9 cellular contexts compared by ENCODE assay signal in the genomic region with DNA sequence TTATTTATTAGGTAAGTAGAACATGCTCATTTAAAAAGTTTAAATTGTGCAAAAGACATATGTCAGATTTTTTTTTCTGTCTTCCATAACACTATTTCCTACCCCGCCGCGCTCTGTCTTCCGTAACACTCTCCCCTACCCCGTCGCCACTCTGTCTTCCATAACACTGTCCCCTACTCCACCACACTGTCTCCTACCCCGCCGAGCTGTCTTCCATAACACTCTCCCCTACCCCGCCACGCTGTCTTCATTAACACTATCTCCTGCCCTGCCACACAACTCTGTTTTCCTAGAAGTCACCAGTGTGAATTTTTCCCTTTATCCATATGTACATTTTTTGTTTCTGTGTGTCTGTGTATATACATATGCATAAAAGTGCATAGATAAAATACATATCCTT. TPM values are rescaled to one million over a fixed set of nuclear protein-coding genes. Genes with fewer than 3 reads are reported as not detected.
DNase-seq lines count a peak whose midpoint lies in the region; ATAC-seq lines count a peak whose summit lies in the region.
"Had no signal": no experiment of that assay in that cellular context is flagged by ENCODE, and none has a peak within 500 bp of the region (broad histone marks: within the 10 kb centered on the region; RNA-seq: fewer than 3 reads in every experiment).

No MANE protein-coding gene starts in this region.

- DNase-seq in activated naive CD4-positive, alpha-beta T cell treated with anti-CD3 and anti-CD28 coated beads, Interleukin-2, amount 10 ng/mL, durations not matched to agents 7 days and 5 days: no peak
- DNase-seq in activated naive CD4-positive, alpha-beta T cell treated with anti-CD3 and anti-CD28 coated beads, Interleukin-2, amount 50 U/mL, for 16 hours: no peak
- DNase-seq in globus pallidus (ENCODE audit: low spot score): no peak
- DNase-seq: activated CD4-positive, alpha-beta T cell treated with anti-CD3 and anti-CD28 coated beads, Interleukin-2, amount 50 U/mL, for 1 hour had no signal

- H3K27me3 ChIP-seq in iPS-15b (ENCODE audit: control insufficient read depth, insufficient read depth, low read length): no peaks in the 10 kb centered on the region

- peak overlapping the region; percentile 8 for H3K4me3 Mint-ChIP-seq in activated naive CD4-positive, alpha-beta T cell treated with anti-CD3 and anti-CD28 coated beads, Interleukin-2, amount 10 ng/mL, durations not matched to agents 7 days and 5 days
- no peak overlapping the region for H3K4me3 Mint-ChIP-seq in activated T-helper 17 cell treated with anti-CD3 and anti-CD28 coated beads, Interleukin-2, amount 50 U/mL, for 72 hours
- H3K4me3 Mint-ChIP-seq in stimulated activated memory B cell treated with anti-CD40 and anti-IgM and Interleukin-4, amounts not matched to agents 10 μg/mL and 1 μg/mL and 100 μg/mL, for 72 hours: peak overlapping the region; percentile 51

- peak overlapping the region; percentile 20 for H3K27ac Mint-ChIP-seq in activated naive CD4-positive, alpha-beta T cell treated with anti-CD3 and anti-CD28 coated beads, Interleukin-2, amount 10 ng/mL, durations not matched to agents 7 days and 5 days
- peak overlapping the region; percentile 95 for H3K27ac Mint-ChIP-seq in activated T-helper 17 cell treated with anti-CD3 and anti-CD28 coated beads, Interleukin-2, amount 50 U/mL, for 72 hours
- peak overlapping the region; percentile 4 for H3K27ac Mint-ChIP-seq in stimulated activated memory B cell treated with anti-CD40 and anti-IgM and Interleukin-4, amounts not matched to agents 10 μg/mL and 1 μg/mL and 100 μg/mL, for 72 hours

- no peaks in the 10 kb centered on the region for H3K9me3 Mint-ChIP-seq in activated naive CD4-positive, alpha-beta T cell treated with anti-CD3 and anti-CD28 coated beads, Interleukin-2, amount 10 ng/mL, durations not matched to agents 7 days and 5 days
- no peaks in the 10 kb centered on the region for H3K9me3 Mint-ChIP-seq in activated T-helper 17 cell treated with anti-CD3 and anti-CD28 coated beads, Interleukin-2, amount 50 U/mL, for 72 hours
- H3K9me3 Mint-ChIP-seq in stimulated activated memory B cell treated with anti-CD40 and anti-IgM and Interleukin-4, amounts not matched to agents 10 μg/mL and 1 μg/mL and 100 μg/mL, for 72 hours: no peaks in the 10 kb centered on the region

- H3K4me1 ChIP-seq in iPS-15b (ENCODE audit: control insufficient read depth, insufficient read depth, low read length): peaks cover 10% of the 10 kb centered on the region

- ATAC-seq in activated T-helper 17 cell treated with anti-CD3 and anti-CD28 coated beads, Interleukin-2, amount 50 U/mL, for 72 hours (replicated peaks): no peak
- ATAC-seq in stimulated activated memory B cell treated with anti-CD40 and anti-IgM and Interleukin-4, amounts not matched to agents 10 μg/mL and 1 μg/mL and 100 μg/mL, for 72 hours: no peak
- no peak for ATAC-seq in GM19455 (IDR thresholded peaks at IDR 0.05; ENCODE audit: unreplicated experiment)
- no peak for ATAC-seq in HG03469 (IDR thresholded peaks at IDR 0.05; ENCODE audit: unreplicated experiment)

- peak overlapping the region; percentile 40 for H3K4me3 ChIP-seq in iPS-15b (ENCODE audit: low read depth, low read length)

- no peaks in the 10 kb centered on the region for H3K27me3 Mint-ChIP-seq in activated naive CD4-positive, alpha-beta T cell treated with anti-CD3 and anti-CD28 coated beads, Interleukin-2, amount 10 ng/mL, durations not matched to agents 7 days and 5 days
- no peaks in the 10 kb centered on the region for H3K27me3 Mint-ChIP-seq in activated T-helper 17 cell treated with anti-CD3 and anti-CD28 coated beads, Interleukin-2, amount 50 U/mL, for 72 hours
- H3K27me3 Mint-ChIP-seq in stimulated activated memory B cell treated with anti-CD40 and anti-IgM and Interleukin-4, amounts not matched to agents 10 μg/mL and 1 μg/mL and 100 μg/mL, for 72 hours: no peaks in the 10 kb centered on the region

- peaks cover 1% of the 10 kb centered on the region for H3K36me3 ChIP-seq in iPS-15b (ENCODE audit: control insufficient read depth, insufficient read depth, low read length)

- CTCF ChIA-PET in activated naive CD4-positive, alpha-beta T cell treated with anti-CD3 and anti-CD28 coated beads, Interleukin-2, amount 10 ng/mL, durations not matched to agents 7 days and 5 days (lab: Charles Lee): interaction anchor here (1.1 to 3.2 kb wide), 4 partner anchors 11 to 201 kb away, joined by 3 to 14 read pairs (median 5); no protein-coding TSS in a partner anchor

- no peak overlapping the region for H3K9ac ChIP-seq in iPS-15b (ENCODE audit: low read depth, low read length)

- peaks cover 44% of the 10 kb centered on the region for H3K36me3 Mint-ChIP-seq in activated naive CD4-positive, alpha-beta T cell treated with anti-CD3 and anti-CD28 coated beads, Interleukin-2, amount 10 ng/mL, durations not matched to agents 7 days and 5 days
- peaks cover 7% of the 10 kb centered on the region for H3K36me3 Mint-ChIP-seq in activated T-helper 17 cell treated with anti-CD3 and anti-CD28 coated beads, Interleukin-2, amount 50 U/mL, for 72 hours (ENCODE audit: low read depth)
- peaks cover 37% of the 10 kb centered on the region for H3K36me3 Mint-ChIP-seq in stimulated activated memory B cell treated with anti-CD40 and anti-IgM and Interleukin-4, amounts not matched to agents 10 μg/mL and 1 μg/mL and 100 μg/mL, for 72 hours

- peaks cover 49% of the 10 kb centered on the region for H3K4me1 Mint-ChIP-seq in activated naive CD4-positive, alpha-beta T cell treated with anti-CD3 and anti-CD28 coated beads, Interleukin-2, amount 10 ng/mL, durations not matched to agents 7 days and 5 days
- H3K4me1 Mint-ChIP-seq in activated T-helper 17 cell treated with anti-CD3 and anti-CD28 coated beads, Interleukin-2, amount 50 U/mL, for 72 hours: peaks cover 36% of the 10 kb centered on the region
- H3K4me1 Mint-ChIP-seq in stimulated activated memory B cell treated with anti-CD40 and anti-IgM and Interleukin-4, amounts not matched to agents 10 μg/mL and 1 μg/mL and 100 μg/mL, for 72 hours: peaks cover 36% of the 10 kb centered on the region

- no peaks in the 10 kb centered on the region for H3K9me3 ChIP-seq in iPS-15b (ENCODE audit: control insufficient read depth, insufficient read depth, low read length)

RNA-seq across cellular contexts. Expression of a gene that starts 4.4 kb away (rescaled TPM):
- total RNA-seq in activated T-helper 17 cell treated with anti-CD3 and anti-CD28 coated beads, Interleukin-2, amount 50 U/mL, for 72 hours: 10 to 100 TPM; 57.9 to 71.4 TPM

RNA-seq across cellular contexts. Expression of a gene that starts 47.0 kb away (rescaled TPM):
- not detected for total RNA-seq in activated T-helper 17 cell treated with anti-CD3 and anti-CD28 coated beads, Interleukin-2, amount 50 U/mL, for 72 hours

Comparison
In these comparisons a context has a peak if more than half of its experiments do, and no peak if none do; other contexts are left out.
1. H3K27ac Mint-ChIP-seq: peak in every context shown above with its lines; median percentile 95 in activated T-helper 17 cell treated with anti-CD3 and anti-CD28 coated beads, Interleukin-2, amount 50 U/mL, for 72 hours; 20 in activated naive CD4-positive, alpha-beta T cell treated with anti-CD3 and anti-CD28 coated beads, Interleukin-2, amount 10 ng/mL, durations not matched to agents 7 days and 5 days; 4 in stimulated activated memory B cell treated with anti-CD40 and anti-IgM and Interleukin-4, amounts not matched to agents 10 μg/mL and 1 μg/mL and 100 μg/mL, for 72 hours.